ENCODE assay signal across 1 cellular context in the genomic region with DNA sequence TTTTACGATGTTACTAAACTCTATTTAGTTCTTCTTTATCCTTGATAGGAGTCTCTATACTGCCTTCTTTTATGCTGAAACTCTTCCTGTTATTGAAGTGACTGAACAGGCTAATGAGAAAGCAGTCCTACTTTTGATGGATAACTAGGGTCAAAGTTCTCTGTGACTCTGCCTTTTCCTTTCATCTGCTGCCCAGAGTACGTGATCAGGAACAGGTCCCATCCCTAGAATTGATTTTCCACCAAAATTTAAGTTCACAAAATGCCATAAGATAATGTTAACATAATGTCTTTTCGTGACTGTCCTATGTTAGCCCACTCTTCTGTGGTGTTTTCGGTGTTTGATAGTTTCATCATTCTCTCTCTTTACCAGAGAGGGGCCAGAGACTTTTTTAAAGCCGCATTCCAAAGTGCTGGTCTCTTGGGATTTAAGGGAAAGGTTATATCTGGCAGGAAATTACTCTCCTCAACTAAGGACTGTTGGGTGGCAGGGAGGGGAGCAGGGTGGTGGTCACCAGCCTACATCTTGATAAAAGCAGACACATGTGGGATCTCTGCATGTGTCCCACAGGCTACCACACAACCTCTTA.
TF ChIP-seq lines count a peak whose summit lies in the region.

No MANE protein-coding gene starts in this region.

TF ChIP-seq in HepG2, 621 proteins besides CTCF, POLR2A, EP300 and RAD21 (continues in another document):
- TF ChIP-seq, protein P1, sequence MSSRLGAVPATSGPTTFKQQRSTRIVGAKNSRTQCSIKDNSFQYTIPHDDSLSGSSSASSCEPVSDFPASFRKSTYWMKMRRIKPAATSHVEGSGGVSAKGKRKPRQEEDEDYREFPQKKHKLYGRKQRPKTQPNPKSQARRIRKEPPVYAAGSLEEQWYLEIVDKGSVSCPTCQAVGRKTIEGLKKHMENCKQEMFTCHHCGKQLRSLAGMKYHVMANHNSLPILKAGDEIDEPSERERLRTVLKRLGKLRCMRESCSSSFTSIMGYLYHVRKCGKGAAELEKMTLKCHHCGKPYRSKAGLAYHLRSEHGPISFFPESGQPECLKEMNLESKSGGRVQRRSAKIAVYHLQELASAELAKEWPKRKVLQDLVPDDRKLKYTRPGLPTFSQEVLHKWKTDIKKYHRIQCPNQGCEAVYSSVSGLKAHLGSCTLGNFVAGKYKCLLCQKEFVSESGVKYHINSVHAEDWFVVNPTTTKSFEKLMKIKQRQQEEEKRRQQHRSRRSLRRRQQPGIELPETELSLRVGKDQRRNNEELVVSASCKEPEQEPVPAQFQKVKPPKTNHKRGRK (CRISPR knock-in tag; IDR thresholded peaks at IDR 0.05) = no peak
- TF ChIP-seq, protein P2, sequence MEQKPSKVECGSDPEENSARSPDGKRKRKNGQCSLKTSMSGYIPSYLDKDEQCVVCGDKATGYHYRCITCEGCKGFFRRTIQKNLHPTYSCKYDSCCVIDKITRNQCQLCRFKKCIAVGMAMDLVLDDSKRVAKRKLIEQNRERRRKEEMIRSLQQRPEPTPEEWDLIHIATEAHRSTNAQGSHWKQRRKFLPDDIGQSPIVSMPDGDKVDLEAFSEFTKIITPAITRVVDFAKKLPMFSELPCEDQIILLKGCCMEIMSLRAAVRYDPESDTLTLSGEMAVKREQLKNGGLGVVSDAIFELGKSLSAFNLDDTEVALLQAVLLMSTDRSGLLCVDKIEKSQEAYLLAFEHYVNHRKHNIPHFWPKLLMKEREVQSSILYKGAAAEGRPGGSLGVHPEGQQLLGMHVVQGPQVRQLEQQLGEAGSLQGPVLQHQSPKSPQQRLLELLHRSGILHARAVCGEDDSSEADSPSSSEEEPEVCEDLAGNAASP (CRISPR knock-in tag; IDR thresholded peaks at IDR 0.05; ENCODE audit: borderline replicate concordance) = no peak
- TF ChIP-seq, protein P3, sequence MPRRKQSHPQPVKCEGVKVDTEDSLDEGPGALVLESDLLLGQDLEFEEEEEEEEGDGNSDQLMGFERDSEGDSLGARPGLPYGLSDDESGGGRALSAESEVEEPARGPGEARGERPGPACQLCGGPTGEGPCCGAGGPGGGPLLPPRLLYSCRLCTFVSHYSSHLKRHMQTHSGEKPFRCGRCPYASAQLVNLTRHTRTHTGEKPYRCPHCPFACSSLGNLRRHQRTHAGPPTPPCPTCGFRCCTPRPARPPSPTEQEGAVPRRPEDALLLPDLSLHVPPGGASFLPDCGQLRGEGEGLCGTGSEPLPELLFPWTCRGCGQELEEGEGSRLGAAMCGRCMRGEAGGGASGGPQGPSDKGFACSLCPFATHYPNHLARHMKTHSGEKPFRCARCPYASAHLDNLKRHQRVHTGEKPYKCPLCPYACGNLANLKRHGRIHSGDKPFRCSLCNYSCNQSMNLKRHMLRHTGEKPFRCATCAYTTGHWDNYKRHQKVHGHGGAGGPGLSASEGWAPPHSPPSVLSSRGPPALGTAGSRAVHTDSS (CRISPR knock-in tag; conservative IDR thresholded peaks at IDR 0.05) = no peak
- no peak for TF ChIP-seq ZNF292 (CRISPR knock-in tag; IDR thresholded peaks at IDR 0.05; ENCODE audit: borderline replicate concordance, low read depth)
- no peak for TF ChIP-seq SSRP1 (CRISPR knock-in tag; IDR thresholded peaks at IDR 0.05)
- TF ChIP-seq, protein P4, sequence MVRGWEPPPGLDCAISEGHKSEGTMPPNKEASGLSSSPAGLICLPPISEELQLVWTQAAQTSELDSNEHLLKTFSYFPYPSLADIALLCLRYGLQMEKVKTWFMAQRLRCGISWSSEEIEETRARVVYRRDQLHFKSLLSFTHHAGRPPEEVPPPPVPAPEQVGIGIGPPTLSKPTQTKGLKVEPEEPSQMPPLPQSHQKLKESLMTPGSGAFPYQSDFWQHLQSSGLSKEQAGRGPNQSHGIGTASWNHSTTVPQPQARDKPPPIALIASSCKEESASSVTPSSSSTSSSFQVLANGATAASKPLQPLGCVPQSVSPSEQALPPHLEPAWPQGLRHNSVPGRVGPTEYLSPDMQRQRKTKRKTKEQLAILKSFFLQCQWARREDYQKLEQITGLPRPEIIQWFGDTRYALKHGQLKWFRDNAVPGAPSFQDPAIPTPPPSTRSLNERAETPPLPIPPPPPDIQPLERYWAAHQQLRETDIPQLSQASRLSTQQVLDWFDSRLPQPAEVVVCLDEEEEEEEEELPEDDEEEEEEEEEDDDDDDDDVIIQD (CRISPR knock-in tag; IDR thresholded peaks at IDR 0.05; ENCODE audit: low read depth) = 0 out of 2 replicates have a peak, but pooled peaks have one; percentile 25
- TF ChIP-seq, protein P5, sequence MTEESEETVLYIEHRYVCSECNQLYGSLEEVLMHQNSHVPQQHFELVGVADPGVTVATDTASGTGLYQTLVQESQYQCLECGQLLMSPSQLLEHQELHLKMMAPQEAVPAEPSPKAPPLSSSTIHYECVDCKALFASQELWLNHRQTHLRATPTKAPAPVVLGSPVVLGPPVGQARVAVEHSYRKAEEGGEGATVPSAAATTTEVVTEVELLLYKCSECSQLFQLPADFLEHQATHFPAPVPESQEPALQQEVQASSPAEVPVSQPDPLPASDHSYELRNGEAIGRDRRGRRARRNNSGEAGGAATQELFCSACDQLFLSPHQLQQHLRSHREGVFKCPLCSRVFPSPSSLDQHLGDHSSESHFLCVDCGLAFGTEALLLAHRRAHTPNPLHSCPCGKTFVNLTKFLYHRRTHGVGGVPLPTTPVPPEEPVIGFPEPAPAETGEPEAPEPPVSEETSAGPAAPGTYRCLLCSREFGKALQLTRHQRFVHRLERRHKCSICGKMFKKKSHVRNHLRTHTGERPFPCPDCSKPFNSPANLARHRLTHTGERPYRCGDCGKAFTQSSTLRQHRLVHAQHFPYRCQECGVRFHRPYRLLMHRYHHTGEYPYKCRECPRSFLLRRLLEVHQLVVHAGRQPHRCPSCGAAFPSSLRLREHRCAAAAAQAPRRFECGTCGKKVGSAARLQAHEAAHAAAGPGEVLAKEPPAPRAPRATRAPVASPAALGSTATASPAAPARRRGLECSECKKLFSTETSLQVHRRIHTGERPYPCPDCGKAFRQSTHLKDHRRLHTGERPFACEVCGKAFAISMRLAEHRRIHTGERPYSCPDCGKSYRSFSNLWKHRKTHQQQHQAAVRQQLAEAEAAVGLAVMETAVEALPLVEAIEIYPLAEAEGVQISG (CRISPR knock-in tag; IDR thresholded peaks at IDR 0.05) = peak; percentile 13; the same call in 1 of the 2 replicates
- no peak for TF ChIP-seq PHF20 (CRISPR knock-in tag; IDR thresholded peaks at IDR 0.05)
- TF ChIP-seq, protein P6, sequence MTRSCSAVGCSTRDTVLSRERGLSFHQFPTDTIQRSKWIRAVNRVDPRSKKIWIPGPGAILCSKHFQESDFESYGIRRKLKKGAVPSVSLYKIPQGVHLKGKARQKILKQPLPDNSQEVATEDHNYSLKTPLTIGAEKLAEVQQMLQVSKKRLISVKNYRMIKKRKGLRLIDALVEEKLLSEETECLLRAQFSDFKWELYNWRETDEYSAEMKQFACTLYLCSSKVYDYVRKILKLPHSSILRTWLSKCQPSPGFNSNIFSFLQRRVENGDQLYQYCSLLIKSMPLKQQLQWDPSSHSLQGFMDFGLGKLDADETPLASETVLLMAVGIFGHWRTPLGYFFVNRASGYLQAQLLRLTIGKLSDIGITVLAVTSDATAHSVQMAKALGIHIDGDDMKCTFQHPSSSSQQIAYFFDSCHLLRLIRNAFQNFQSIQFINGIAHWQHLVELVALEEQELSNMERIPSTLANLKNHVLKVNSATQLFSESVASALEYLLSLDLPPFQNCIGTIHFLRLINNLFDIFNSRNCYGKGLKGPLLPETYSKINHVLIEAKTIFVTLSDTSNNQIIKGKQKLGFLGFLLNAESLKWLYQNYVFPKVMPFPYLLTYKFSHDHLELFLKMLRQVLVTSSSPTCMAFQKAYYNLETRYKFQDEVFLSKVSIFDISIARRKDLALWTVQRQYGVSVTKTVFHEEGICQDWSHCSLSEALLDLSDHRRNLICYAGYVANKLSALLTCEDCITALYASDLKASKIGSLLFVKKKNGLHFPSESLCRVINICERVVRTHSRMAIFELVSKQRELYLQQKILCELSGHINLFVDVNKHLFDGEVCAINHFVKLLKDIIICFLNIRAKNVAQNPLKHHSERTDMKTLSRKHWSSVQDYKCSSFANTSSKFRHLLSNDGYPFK (CRISPR knock-in tag; IDR thresholded peaks at IDR 0.05; ENCODE audit: borderline replicate concordance) = no peak
- TF ChIP-seq FIP1L1 (IDR thresholded peaks at IDR 0.05; ENCODE audit: borderline replicate concordance, insufficient read depth, low read depth, low read length) = no peak
- TF ChIP-seq SIN3A (IDR thresholded peaks at IDR 0.05; ENCODE audit: borderline replicate concordance, low read depth, low read length) = no peak; the same call in 1 of the 2 replicates
- TF ChIP-seq HNRNPUL1 (IDR thresholded peaks at IDR 0.05; ENCODE audit: low read depth, low read length) = no peak
- TF ChIP-seq, protein P7, sequence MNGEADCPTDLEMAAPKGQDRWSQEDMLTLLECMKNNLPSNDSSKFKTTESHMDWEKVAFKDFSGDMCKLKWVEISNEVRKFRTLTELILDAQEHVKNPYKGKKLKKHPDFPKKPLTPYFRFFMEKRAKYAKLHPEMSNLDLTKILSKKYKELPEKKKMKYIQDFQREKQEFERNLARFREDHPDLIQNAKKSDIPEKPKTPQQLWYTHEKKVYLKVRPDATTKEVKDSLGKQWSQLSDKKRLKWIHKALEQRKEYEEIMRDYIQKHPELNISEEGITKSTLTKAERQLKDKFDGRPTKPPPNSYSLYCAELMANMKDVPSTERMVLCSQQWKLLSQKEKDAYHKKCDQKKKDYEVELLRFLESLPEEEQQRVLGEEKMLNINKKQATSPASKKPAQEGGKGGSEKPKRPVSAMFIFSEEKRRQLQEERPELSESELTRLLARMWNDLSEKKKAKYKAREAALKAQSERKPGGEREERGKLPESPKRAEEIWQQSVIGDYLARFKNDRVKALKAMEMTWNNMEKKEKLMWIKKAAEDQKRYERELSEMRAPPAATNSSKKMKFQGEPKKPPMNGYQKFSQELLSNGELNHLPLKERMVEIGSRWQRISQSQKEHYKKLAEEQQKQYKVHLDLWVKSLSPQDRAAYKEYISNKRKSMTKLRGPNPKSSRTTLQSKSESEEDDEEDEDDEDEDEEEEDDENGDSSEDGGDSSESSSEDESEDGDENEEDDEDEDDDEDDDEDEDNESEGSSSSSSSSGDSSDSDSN (CRISPR knock-in tag; IDR thresholded peaks at IDR 0.05) = no peak
- TF ChIP-seq MYNN (CRISPR knock-in tag; IDR thresholded peaks at IDR 0.05; ENCODE audit: low read depth) = no peak
- no peak for TF ChIP-seq ZNF782 (CRISPR knock-in tag; IDR thresholded peaks at IDR 0.05; ENCODE audit: borderline replicate concordance)
- TF ChIP-seq, protein P8, sequence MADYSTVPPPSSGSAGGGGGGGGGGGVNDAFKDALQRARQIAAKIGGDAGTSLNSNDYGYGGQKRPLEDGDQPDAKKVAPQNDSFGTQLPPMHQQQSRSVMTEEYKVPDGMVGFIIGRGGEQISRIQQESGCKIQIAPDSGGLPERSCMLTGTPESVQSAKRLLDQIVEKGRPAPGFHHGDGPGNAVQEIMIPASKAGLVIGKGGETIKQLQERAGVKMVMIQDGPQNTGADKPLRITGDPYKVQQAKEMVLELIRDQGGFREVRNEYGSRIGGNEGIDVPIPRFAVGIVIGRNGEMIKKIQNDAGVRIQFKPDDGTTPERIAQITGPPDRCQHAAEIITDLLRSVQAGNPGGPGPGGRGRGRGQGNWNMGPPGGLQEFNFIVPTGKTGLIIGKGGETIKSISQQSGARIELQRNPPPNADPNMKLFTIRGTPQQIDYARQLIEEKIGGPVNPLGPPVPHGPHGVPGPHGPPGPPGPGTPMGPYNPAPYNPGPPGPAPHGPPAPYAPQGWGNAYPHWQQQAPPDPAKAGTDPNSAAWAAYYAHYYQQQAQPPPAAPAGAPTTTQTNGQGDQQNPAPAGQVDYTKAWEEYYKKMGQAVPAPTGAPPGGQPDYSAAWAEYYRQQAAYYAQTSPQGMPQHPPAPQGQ (CRISPR knock-in tag; IDR thresholded peaks at IDR 0.05; ENCODE audit: borderline replicate concordance) = no peak
- no peak for TF ChIP-seq TBX2 (CRISPR knock-in tag; IDR thresholded peaks at IDR 0.05; ENCODE audit: borderline replicate concordance)
- TF ChIP-seq, protein P9, sequence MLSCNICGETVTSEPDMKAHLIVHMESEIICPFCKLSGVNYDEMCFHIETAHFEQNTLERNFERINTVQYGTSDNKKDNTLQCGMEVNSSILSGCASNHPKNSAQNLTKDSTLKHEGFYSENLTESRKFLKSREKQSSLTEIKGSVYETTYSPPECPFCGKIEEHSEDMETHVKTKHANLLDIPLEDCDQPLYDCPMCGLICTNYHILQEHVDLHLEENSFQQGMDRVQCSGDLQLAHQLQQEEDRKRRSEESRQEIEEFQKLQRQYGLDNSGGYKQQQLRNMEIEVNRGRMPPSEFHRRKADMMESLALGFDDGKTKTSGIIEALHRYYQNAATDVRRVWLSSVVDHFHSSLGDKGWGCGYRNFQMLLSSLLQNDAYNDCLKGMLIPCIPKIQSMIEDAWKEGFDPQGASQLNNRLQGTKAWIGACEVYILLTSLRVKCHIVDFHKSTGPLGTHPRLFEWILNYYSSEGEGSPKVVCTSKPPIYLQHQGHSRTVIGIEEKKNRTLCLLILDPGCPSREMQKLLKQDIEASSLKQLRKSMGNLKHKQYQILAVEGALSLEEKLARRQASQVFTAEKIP (CRISPR knock-in tag; IDR thresholded peaks at IDR 0.05; ENCODE audit: borderline replicate concordance) = no peak
- no peak for TF ChIP-seq JUN (CRISPR knock-in tag; IDR thresholded peaks at IDR 0.05)
- TF ChIP-seq, protein P10, sequence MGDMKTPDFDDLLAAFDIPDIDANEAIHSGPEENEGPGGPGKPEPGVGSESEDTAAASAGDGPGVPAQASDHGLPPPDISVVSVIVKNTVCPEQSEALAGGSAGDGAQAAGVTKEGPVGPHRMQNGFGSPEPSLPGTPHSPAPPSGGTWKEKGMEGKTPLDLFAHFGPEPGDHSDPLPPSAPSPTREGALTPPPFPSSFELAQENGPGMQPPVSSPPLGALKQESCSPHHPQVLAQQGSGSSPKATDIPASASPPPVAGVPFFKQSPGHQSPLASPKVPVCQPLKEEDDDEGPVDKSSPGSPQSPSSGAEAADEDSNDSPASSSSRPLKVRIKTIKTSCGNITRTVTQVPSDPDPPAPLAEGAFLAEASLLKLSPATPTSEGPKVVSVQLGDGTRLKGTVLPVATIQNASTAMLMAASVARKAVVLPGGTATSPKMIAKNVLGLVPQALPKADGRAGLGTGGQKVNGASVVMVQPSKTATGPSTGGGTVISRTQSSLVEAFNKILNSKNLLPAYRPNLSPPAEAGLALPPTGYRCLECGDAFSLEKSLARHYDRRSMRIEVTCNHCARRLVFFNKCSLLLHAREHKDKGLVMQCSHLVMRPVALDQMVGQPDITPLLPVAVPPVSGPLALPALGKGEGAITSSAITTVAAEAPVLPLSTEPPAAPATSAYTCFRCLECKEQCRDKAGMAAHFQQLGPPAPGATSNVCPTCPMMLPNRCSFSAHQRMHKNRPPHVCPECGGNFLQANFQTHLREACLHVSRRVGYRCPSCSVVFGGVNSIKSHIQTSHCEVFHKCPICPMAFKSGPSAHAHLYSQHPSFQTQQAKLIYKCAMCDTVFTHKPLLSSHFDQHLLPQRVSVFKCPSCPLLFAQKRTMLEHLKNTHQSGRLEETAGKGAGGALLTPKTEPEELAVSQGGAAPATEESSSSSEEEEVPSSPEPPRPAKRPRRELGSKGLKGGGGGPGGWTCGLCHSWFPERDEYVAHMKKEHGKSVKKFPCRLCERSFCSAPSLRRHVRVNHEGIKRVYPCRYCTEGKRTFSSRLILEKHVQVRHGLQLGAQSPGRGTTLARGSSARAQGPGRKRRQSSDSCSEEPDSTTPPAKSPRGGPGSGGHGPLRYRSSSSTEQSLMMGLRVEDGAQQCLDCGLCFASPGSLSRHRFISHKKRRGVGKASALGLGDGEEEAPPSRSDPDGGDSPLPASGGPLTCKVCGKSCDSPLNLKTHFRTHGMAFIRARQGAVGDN (CRISPR knock-in tag; IDR thresholded peaks at IDR 0.05) = no peak
- no peak for TF ChIP-seq ZFP62 (CRISPR knock-in tag; IDR thresholded peaks at IDR 0.05)
- TF ChIP-seq ZNF451 (CRISPR knock-in tag; IDR thresholded peaks at IDR 0.05) = no peak
- TF ChIP-seq SYNCRIP (IDR thresholded peaks at IDR 0.05; ENCODE audit: insufficient read depth, low read depth, low read length) = no peak
